In the genomic region with DNA sequence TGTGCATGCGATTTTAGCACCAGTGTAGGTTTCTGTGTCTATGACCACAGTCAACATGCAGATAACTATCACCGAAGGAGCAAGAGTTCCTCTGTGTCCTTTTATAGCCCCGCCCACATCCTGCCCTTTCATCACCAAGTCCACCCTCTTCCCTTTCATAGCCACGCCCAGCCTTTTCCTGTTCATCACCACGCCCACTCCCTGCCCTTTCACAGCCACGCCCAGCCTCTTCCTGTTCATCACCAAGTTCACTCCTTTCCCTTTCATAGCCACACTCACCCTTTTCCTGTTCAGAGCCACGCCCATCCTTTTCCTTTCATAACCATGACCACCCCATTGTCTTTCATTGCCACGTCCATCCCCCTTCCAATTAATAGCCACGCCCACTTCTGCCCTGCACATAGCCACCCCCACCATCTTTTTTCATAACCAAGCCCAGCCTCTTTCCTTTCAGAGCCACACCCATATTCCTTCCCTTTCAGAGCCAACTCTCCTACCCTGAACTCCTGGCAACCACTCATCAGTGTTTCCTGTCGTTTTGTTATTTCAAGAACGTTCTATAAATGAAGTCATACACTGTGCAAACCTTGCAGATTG, we compare ENCODE assay signal across 8 cellular contexts.
A peak's percentile ranks its signal among the peaks of the same experiment; 100 is the strongest.
DNase-seq lines count a peak whose midpoint lies in the region; ATAC-seq and TF ChIP-seq lines count a peak whose summit lies in the region.

No MANE protein-coding gene starts in this region.

- peaks cover 7% of the 10 kb centered on the region for H3K9me3 Mint-ChIP-seq in activated CD8-positive, alpha-beta memory T cell treated with anti-CD3 and anti-CD28 coated beads, Interleukin-2, amount 10 ng/mL, durations not matched to agents 7 days and 5 days (ENCODE audit: low read depth)

- H3K4me3 ChIP-seq in fibroblast of mammary gland (ENCODE audit: control insufficient read depth, low read depth, low read length), result no peak overlapping the region

- H3K4me3 Mint-ChIP-seq in activated CD8-positive, alpha-beta memory T cell treated with anti-CD3 and anti-CD28 coated beads, Interleukin-2, amount 10 ng/mL, durations not matched to agents 7 days and 5 days, result no peak overlapping the region

- peaks cover 2% of the 10 kb centered on the region for H3K36me3 Mint-ChIP-seq in activated CD8-positive, alpha-beta memory T cell treated with anti-CD3 and anti-CD28 coated beads, Interleukin-2, amount 10 ng/mL, durations not matched to agents 7 days and 5 days

- DNase-seq in NCI-H146 (lab: John Stamatoyannopoulos, UW) (peak; percentile 44), fibroblast of mammary gland (ENCODE audit: low read depth) (peak; percentile 0), NOMO-1 (lab: John Stamatoyannopoulos, UW; ENCODE audit: unreplicated experiment in 2 of 2) (no peak), SKM-1 (lab: John Stamatoyannopoulos, UW; ENCODE audit: unreplicated experiment) (no peak)
- DNase-seq in activated CD8-positive, alpha-beta memory T cell treated with anti-CD3 and anti-CD28 coated beads, Interleukin-2, amount 10 ng/mL, durations not matched to agents 7 days and 5 days, result peak; percentile 86
- DNase-seq in stimulated activated CD4-positive, alpha-beta T cell treated with anti-CD3 and anti-CD28 coated beads, Interleukin-2, amount 100 ng/mL, for 4 hours (ENCODE audit: low read depth), result peak; percentile 40

- CTCF ChIA-PET in activated CD8-positive, alpha-beta memory T cell treated with anti-CD3 and anti-CD28 coated beads, Interleukin-2, amount 10 ng/mL, durations not matched to agents 7 days and 5 days (lab: Charles Lee), result no interaction called here

- no peak overlapping the region for H3K27ac Mint-ChIP-seq in activated CD8-positive, alpha-beta memory T cell treated with anti-CD3 and anti-CD28 coated beads, Interleukin-2, amount 10 ng/mL, durations not matched to agents 7 days and 5 days

- no peak for TF ChIP-seq CTCF in fibroblast of mammary gland (conservative IDR thresholded peaks at IDR 0.05; ENCODE audit: control insufficient read depth, insufficient read depth, low read depth, low read length)

- ATAC-seq in GM18909 (IDR thresholded peaks at IDR 0.05; ENCODE audit: poor library complexity, unreplicated experiment) (peak; percentile 79), GM21526 (IDR thresholded peaks at IDR 0.05; ENCODE audit: low FRiP score, unreplicated experiment) (no peak)
- peak; percentile 91 for ATAC-seq in activated CD8-positive, alpha-beta memory T cell treated with anti-CD3 and anti-CD28 coated beads, Interleukin-2, amount 10 ng/mL, durations not matched to agents 7 days and 5 days

- H3K27me3 Mint-ChIP-seq in activated CD8-positive, alpha-beta memory T cell treated with anti-CD3 and anti-CD28 coated beads, Interleukin-2, amount 10 ng/mL, durations not matched to agents 7 days and 5 days, result no peaks in the 10 kb centered on the region

- peaks cover 11% of the 10 kb centered on the region for H3K4me1 Mint-ChIP-seq in activated CD8-positive, alpha-beta memory T cell treated with anti-CD3 and anti-CD28 coated beads, Interleukin-2, amount 10 ng/mL, durations not matched to agents 7 days and 5 days

Comparison
In these comparisons a context has a peak if more than half of its experiments do, and no peak if none do; other contexts are left out.
1. DNase-seq: peak in NCI-H146 (single experiment), activated CD8-positive, alpha-beta memory T cell treated with anti-CD3 and anti-CD28 coated beads, Interleukin-2, amount 10 ng/mL, durations not matched to agents 7 days and 5 days (single experiment), fibroblast of mammary gland (single experiment) and stimulated activated CD4-positive, alpha-beta T cell treated with anti-CD3 and anti-CD28 coated beads, Interleukin-2, amount 100 ng/mL, for 4 hours (single experiment); none in NOMO-1 (0 of 2) and SKM-1 (single experiment).